Comparison of ENCODE assay signal across 11 cellular contexts in the genomic region with DNA sequence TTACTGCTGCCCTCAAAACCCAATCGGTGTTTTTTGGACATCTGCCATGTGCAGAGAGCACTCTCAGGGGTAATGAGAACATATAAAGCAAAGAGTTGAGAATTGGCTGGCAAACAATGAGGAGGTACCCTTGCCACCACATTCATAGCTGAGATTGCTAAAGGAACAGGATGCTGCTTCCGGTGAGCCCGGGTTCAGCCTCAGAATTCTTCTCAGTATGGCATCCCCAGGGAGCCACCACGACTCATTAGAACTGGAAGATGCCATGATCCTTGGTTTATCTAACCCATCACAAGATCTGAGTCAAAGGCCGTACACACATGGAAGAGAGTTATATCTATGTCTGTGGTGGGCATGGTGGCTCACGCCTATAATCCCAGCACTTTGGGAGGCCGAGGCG.
DNase-seq lines count a peak whose midpoint lies in the region; ATAC-seq and TF ChIP-seq lines count a peak whose summit lies in the region.
"Had no signal": no experiment of that assay in that cellular context is flagged by ENCODE, and none has a peak within 500 bp of the region (broad histone marks: within the 10 kb centered on the region; RNA-seq: fewer than 3 reads in every experiment).

No MANE protein-coding gene starts in this region.

- BruUV-seq in A673 (replicated peaks; lab: Mats Ljungman, UMichigan), result no TSS peak

- no peaks in the 10 kb centered on the region for H4K20me1 ChIP-seq in GM23248 (ENCODE audit: insufficient read depth)

- TF ChIP-seq CTCF in A673 (conservative IDR thresholded peaks at IDR 0.05; ENCODE audit: low read depth, low read length) (no peak), left lung (IDR thresholded peaks at IDR 0.05) (no peak)

- no peaks in the 10 kb centered on the region for H3K9me2 ChIP-seq in GM23248 (ENCODE audit: insufficient read depth)

- no peaks in the 10 kb centered on the region for H3K27me3 ChIP-seq in A673 (replicated peaks; ENCODE audit: insufficient read depth, low read depth, low read length, poor library complexity)
- no peaks in the 10 kb centered on the region for H3K27me3 ChIP-seq in GM23248 (replicated peaks; ENCODE audit: insufficient read depth)
- no peaks in the 10 kb centered on the region for H3K27me3 ChIP-seq in SJSA1 (replicated peaks)
- H3K27me3 ChIP-seq in left lung, result no peaks in the 10 kb centered on the region
- H3K27me3 ChIP-seq: adrenal gland had no signal

- H3K4me1 ChIP-seq in A673 (ENCODE audit: insufficient read depth, low read length, poor library complexity, severe bottlenecking) (peaks cover 57% of the 10 kb centered on the region), GM23248 (ENCODE audit: insufficient read depth) (peaks cover 78% of the 10 kb centered on the region), SJSA1 (replicated peaks) (peaks cover 53% of the 10 kb centered on the region), left lung (peaks cover 0 to 10% of the 10 kb centered on the region in 2 donors)

- no peak overlapping the region for H3K9ac ChIP-seq in GM23248

- no peak overlapping the region for H3K4me2 ChIP-seq in GM23248 (ENCODE audit: unreplicated experiment)

- WGBS in GM23248 (ENCODE audit: low coverage in 1 of 2, low lambda C conversion rate in 2 of 2, missing lambda C conversion rate in 2 of 2), 2 experiments, result 67 to 75% methylated on average over 8 of the region's 8 CpGs

- DNase-seq in A673 (ENCODE audit: low spot score) (peak; percentile 58), GM23248 (peak; percentile 56), SJSA1 (ENCODE audit: low read depth in 1 of 2, low spot score in 2 of 2) (no peak), left lung (no peak), SKM-1 (lab: John Stamatoyannopoulos, UW; ENCODE audit: unreplicated experiment) (no peak), dedifferentiated amniotic fluid mesenchymal stem cell (ENCODE audit: extremely low spot score) (no peak)
- DNase-seq in activated CD4-positive, CD25-positive, alpha-beta regulatory T cell (lab: John Stamatoyannopoulos, UW), result no peak
- DNase-seq: COR-L47, OCI-M1 had no signal

- H2AFZ ChIP-seq in GM23248, result no peak overlapping the region

- POLR2A ChIA-PET in A673 (lab: Charles Lee; ENCODE audit: low non-redundant PET), result no interaction called here

- H3K9me3 ChIP-seq in A673 (ENCODE audit: low read depth, low read length, poor library complexity, severe bottlenecking) (no peaks in the 10 kb centered on the region), GM23248 (ENCODE audit: low read depth) (no peaks in the 10 kb centered on the region), SJSA1 (replicated peaks) (no peaks in the 10 kb centered on the region), left lung (no peaks in the 10 kb centered on the region)
- H3K9me3 ChIP-seq: adrenal gland had no signal

- CTCF ChIA-PET in A673 (lab: Charles Lee), result no interaction called here

- H3K4me3 ChIP-seq in A673 (ENCODE audit: low read depth, low read length, poor library complexity, severe bottlenecking) (no peak overlapping the region), GM23248 (no peak overlapping the region), SJSA1 (no peak overlapping the region), left lung (no peak overlapping the region)
- H3K4me3 ChIP-seq: adrenal gland had no signal

- in situ Hi-C loops in GM23248 (cut with MboI), result no loop called here

- peaks cover 19% of the 10 kb centered on the region for H3K36me3 ChIP-seq in A673 (ENCODE audit: insufficient read depth, low read length, poor library complexity, severe bottlenecking)
- peaks cover 62% of the 10 kb centered on the region for H3K36me3 ChIP-seq in GM23248 (ENCODE audit: low read depth)
- H3K36me3 ChIP-seq in SJSA1, result peaks cover 88% of the 10 kb centered on the region
- peaks cover 0 to 52% of the 10 kb centered on the region in 2 donors for H3K36me3 ChIP-seq in left lung

- H3F3A ChIP-seq in GM23248 (ENCODE audit: insufficient read depth), result peaks cover 94% of the 10 kb centered on the region

- peaks cover 91% of the 10 kb centered on the region for H3K79me2 ChIP-seq in GM23248 (ENCODE audit: insufficient read depth)

- intact Hi-C loops in A673 (cut with micrococcal nuclease; ENCODE audit: unreplicated experiment) (no loop called here), left lung (cut with DNase I) (no loop called here)

- peak overlapping the region; percentile 31 for H3K27ac ChIP-seq in A673 (ENCODE audit: low read depth, low read length, poor library complexity, severe bottlenecking)
- peak overlapping the region; percentile 71 for H3K27ac ChIP-seq in GM23248
- peak overlapping the region; percentile 73 for H3K27ac ChIP-seq in SJSA1
- peak overlapping the region in 1 of 2 donors; percentile 41 for H3K27ac ChIP-seq in left lung

- ATAC-seq in left lung, result peak; percentile 4
- ATAC-seq in GM21786 (IDR thresholded peaks at IDR 0.05; ENCODE audit: unreplicated experiment), result no peak

Comparison
In these comparisons a context has a peak if more than half of its experiments do, and no peak if none do; other contexts are left out.
1. DNase-seq: peak in A673 (single experiment) and GM23248 (single experiment); none in SJSA1 (0 of 2), left lung (0 of 2), SKM-1 (single experiment), activated CD4-positive, CD25-positive, alpha-beta regulatory T cell (0 of 4) and dedifferentiated amniotic fluid mesenchymal stem cell (single experiment).